ENCODE assay signal across 8 cellular contexts in genomic region chr17:62703776-62704380, GRCh38.
DNase-seq lines count a peak whose midpoint lies in the region; ATAC-seq and TF ChIP-seq lines count a peak whose summit lies in the region.

No MANE protein-coding gene starts in this region.

- H3K27me3 Mint-ChIP-seq in CD4-positive, CD25-positive, alpha-beta regulatory T cell = peaks cover 24% of the 10 kb centered on the region
- peaks cover 59% of the 10 kb centered on the region for H3K27me3 Mint-ChIP-seq in stimulated activated naive CD8-positive, alpha-beta T cell treated with anti-CD3 and anti-CD28 coated beads, Interleukin-15, amount 100 ng/mL, for 72 hours

- DNase-seq in CD4-positive, CD25-positive, alpha-beta regulatory T cell = peak; percentile 43 to 63 (median 51)
- DNase-seq in HT-29 (ENCODE audit: low spot score) (peak; percentile 50), Peyer's patch (peak; percentile 43 to 83 (median 83)), fibroblast of villous mesenchyme (ENCODE audit: low read depth) (peak; percentile 55)
- DNase-seq in activated T-helper 1 cell treated with anti-CD3 and anti-CD28 coated beads, Interleukin-2, amount 50 U/mL, for 16 hours (ENCODE audit: low read depth in 1 of 2, low spot score in 1 of 2) = peak; percentile 46 to 52
- DNase-seq in stimulated activated naive CD8-positive, alpha-beta T cell treated with anti-CD3 and anti-CD28 coated beads, Interleukin-15, amount 100 ng/mL, for 72 hours = peak; percentile 66 to 78

- TF ChIP-seq CTCF in Peyer's patch (IDR thresholded peaks at IDR 0.05) (peak; percentile 61 to 85 (median 77)), fibroblast of villous mesenchyme (IDR thresholded peaks at IDR 0.05; ENCODE audit: insufficient read depth, low read depth, low read length) (peak; percentile 74), neural cell (IDR thresholded peaks at IDR 0.05; ENCODE audit: poor library complexity, severe bottlenecking) (peak; percentile 97)

- no peak for TF ChIP-seq POLR2A in Peyer's patch (IDR thresholded peaks at IDR 0.05)

- no peaks in the 10 kb centered on the region for H4K20me1 ChIP-seq in neural cell (ENCODE audit: insufficient read depth)

- H3K36me3 Mint-ChIP-seq in CD4-positive, CD25-positive, alpha-beta regulatory T cell = no peaks in the 10 kb centered on the region

- H3F3A ChIP-seq in neural cell (ENCODE audit: insufficient read depth, low read length, poor library complexity, severe bottlenecking) = no peaks in the 10 kb centered on the region

- peak overlapping the region; percentile 84 for H3K9ac ChIP-seq in neural cell (ENCODE audit: low read length)

- peaks cover 18% of the 10 kb centered on the region for H3K79me2 ChIP-seq in neural cell (replicated peaks; ENCODE audit: insufficient read depth, low read length)

- H3K4me1 Mint-ChIP-seq in CD4-positive, CD25-positive, alpha-beta regulatory T cell = peaks cover 0 to 9% (median 4%) of the 10 kb centered on the region in 4 donors
- peaks cover 25% of the 10 kb centered on the region for H3K4me1 Mint-ChIP-seq in stimulated activated naive CD8-positive, alpha-beta T cell treated with anti-CD3 and anti-CD28 coated beads, Interleukin-15, amount 100 ng/mL, for 72 hours

- TF ChIP-seq EP300 in neural cell (conservative IDR thresholded peaks at IDR 0.05; ENCODE audit: poor library complexity, severe bottlenecking) = peak; percentile 53

- peak overlapping the region in 3 of 4 donors; percentile 1 to 60 (median 48) for H3K4me3 Mint-ChIP-seq in CD4-positive, CD25-positive, alpha-beta regulatory T cell
- peak overlapping the region; percentile 51 to 76 for H3K4me3 Mint-ChIP-seq in stimulated activated naive CD8-positive, alpha-beta T cell treated with anti-CD3 and anti-CD28 coated beads, Interleukin-15, amount 100 ng/mL, for 72 hours

- peak overlapping the region; percentile 49 for H2AFZ ChIP-seq in neural cell (ENCODE audit: low read depth, low read length)

- no peaks in the 10 kb centered on the region for H3K9me3 Mint-ChIP-seq in CD4-positive, CD25-positive, alpha-beta regulatory T cell
- no peaks in the 10 kb centered on the region for H3K9me3 Mint-ChIP-seq in stimulated activated naive CD8-positive, alpha-beta T cell treated with anti-CD3 and anti-CD28 coated beads, Interleukin-15, amount 100 ng/mL, for 72 hours

- H3K9me3 ChIP-seq in CD4-positive, CD25-positive, alpha-beta regulatory T cell (ENCODE audit: control insufficient read depth in 2 of 2, low read length in 2 of 2) = no peaks in the 10 kb centered on the region
- H3K9me3 ChIP-seq in Peyer's patch (peaks cover 0 to 3% (median 0%) of the 10 kb centered on the region in 4 donors), neural cell (ENCODE audit: low read length) (no peaks in the 10 kb centered on the region)

- peak; percentile 99 for TF ChIP-seq RAD21 in neural cell (conservative IDR thresholded peaks at IDR 0.05)

- H3K4me1 ChIP-seq in CD4-positive, CD25-positive, alpha-beta regulatory T cell (ENCODE audit: control insufficient read depth, insufficient read depth, low read length, poor library complexity, severe bottlenecking) = peaks cover 10% of the 10 kb centered on the region
- peaks cover 0 to 14% (median 7%) of the 10 kb centered on the region in 4 donors for H3K4me1 ChIP-seq in Peyer's patch

- H3K9me2 ChIP-seq in neural cell (ENCODE audit: insufficient read depth, low read length) = no peaks in the 10 kb centered on the region

- H3K4me3 ChIP-seq in CD4-positive, CD25-positive, alpha-beta regulatory T cell (ENCODE audit: low read depth, low read length) = no peak overlapping the region
- H3K4me3 ChIP-seq in Peyer's patch = peak overlapping the region; percentile 43 to 86 (median 68)
- H3K4me3 ChIP-seq in fibroblast of villous mesenchyme (ENCODE audit: low read depth, low read length) = peak overlapping the region; percentile 67
- peak overlapping the region; percentile 77 for H3K4me3 ChIP-seq in neural cell (ENCODE audit: low read length)

- H3K4me2 ChIP-seq in neural cell (ENCODE audit: low read length) = no peak overlapping the region

- H3K27ac Mint-ChIP-seq in CD4-positive, CD25-positive, alpha-beta regulatory T cell = no peak overlapping the region
- H3K27ac Mint-ChIP-seq in stimulated activated naive CD8-positive, alpha-beta T cell treated with anti-CD3 and anti-CD28 coated beads, Interleukin-15, amount 100 ng/mL, for 72 hours = no peak overlapping the region

- H3K27ac ChIP-seq in CD4-positive, CD25-positive, alpha-beta regulatory T cell (ENCODE audit: insufficient read depth, low read length, poor library complexity, severe bottlenecking) = no peak overlapping the region
- H3K27ac ChIP-seq in Peyer's patch (peak overlapping the region; percentile 19 to 77 (median 54)), neural cell (ENCODE audit: low read length) (peak overlapping the region; percentile 67)

- no peaks in the 10 kb centered on the region for H3K36me3 ChIP-seq in CD4-positive, CD25-positive, alpha-beta regulatory T cell (ENCODE audit: control insufficient read depth, insufficient read depth, low read length)
- H3K36me3 ChIP-seq in Peyer's patch (no peaks in the 10 kb centered on the region), neural cell (ENCODE audit: insufficient read depth, low read length) (no peaks in the 10 kb centered on the region)

- peak; percentile 84 to 85 for ATAC-seq in CD4-positive, CD25-positive, alpha-beta regulatory T cell (ENCODE audit: low read depth in 2 of 2)
- peak; percentile 86 for ATAC-seq in GM19467 (IDR thresholded peaks at IDR 0.05; ENCODE audit: unreplicated experiment)
- ATAC-seq in stimulated activated naive CD8-positive, alpha-beta T cell treated with anti-CD3 and anti-CD28 coated beads, Interleukin-15, amount 100 ng/mL, for 72 hours = peak; percentile 92

- no peaks in the 10 kb centered on the region for H3K27me3 ChIP-seq in CD4-positive, CD25-positive, alpha-beta regulatory T cell (ENCODE audit: control insufficient read depth, insufficient read depth, low read length)
- H3K27me3 ChIP-seq in Peyer's patch (no peaks in the 10 kb centered on the region), neural cell (ENCODE audit: insufficient read depth, low read depth, low read length) (no peaks in the 10 kb centered on the region)

TF ChIP-seq in neural cell, 6 proteins besides CTCF, POLR2A, EP300 and RAD21:
- TF ChIP-seq REST (IDR thresholded peaks at IDR 0.05; ENCODE audit: borderline replicate concordance) = no peak
- TF ChIP-seq POLR2AphosphoS5 (IDR thresholded peaks at IDR 0.05) = peak; percentile 32
- peak; percentile 98 for TF ChIP-seq SMC3 (conservative IDR thresholded peaks at IDR 0.05; ENCODE audit: poor library complexity)
- TF ChIP-seq EZH2 (IDR thresholded peaks at IDR 0.05; ENCODE audit: borderline replicate concordance, insufficient read depth, low read length, poor library complexity, severe bottlenecking) = no peak
- peak; percentile 59 for TF ChIP-seq MXI1 (conservative IDR thresholded peaks at IDR 0.05; ENCODE audit: poor library complexity, severe bottlenecking)
- no peak for TF ChIP-seq TAF1 (IDR thresholded peaks at IDR 0.05; ENCODE audit: low read depth)
